ENCODE assay signal across 30 cellular contexts in the genomic region with DNA sequence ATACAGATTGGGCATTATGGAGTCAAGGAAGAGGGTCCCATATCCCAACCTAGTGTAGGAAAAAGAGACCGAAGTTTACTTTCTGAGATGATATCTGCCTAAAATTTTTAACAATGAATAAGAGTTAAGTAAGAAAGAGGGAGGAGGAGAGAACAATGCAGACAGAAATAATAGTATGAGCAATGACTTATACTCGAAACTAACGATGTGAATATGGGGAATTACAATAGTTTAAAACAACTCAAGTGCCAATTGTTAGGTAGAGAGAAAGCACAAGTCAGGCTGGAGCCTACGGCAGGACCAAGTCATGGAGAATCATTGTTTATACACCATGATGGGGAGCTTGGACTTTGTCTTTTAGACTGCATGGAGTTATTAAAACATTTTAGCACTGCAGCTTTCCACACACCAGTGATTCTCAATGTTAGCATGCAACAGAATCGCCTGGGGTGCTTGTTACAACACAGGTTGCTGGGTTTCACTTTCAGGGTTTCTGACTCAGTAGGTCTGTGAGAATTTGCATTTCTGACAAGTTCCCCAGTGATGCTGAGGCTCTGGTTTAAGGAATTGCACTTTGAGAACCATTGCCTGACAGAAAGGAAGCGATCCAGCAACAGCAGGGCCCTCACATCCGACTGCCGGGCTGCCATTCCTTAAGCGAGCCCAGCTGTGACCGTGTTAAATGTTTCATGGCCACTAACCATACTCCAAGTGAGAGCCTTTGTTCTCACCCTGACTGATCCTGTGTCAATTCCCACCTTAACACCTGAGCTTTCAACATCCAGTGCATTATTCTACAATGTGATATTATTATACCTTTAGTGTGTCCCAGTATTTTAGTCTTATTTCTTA.
DNase-seq lines count a peak whose midpoint lies in the region; ATAC-seq, FAIRE-seq and TF ChIP-seq lines count a peak whose summit lies in the region.
"Had no signal": no experiment of that assay in that cellular context is flagged by ENCODE, and none has a peak within 500 bp of the region (broad histone marks: within the 10 kb centered on the region; RNA-seq: fewer than 3 reads in every experiment).

No MANE protein-coding gene starts in this region.

- H3K4me3 ChIP-seq in H1 (ENCODE audit: extremely low read depth in 1 of 4, insufficient read depth in 2 of 4, low read depth in 3 of 4, low read length in 4 of 4), result no peak overlapping the region
- H3K4me3 ChIP-seq: BLaER1, heart right ventricle had no signal

- no peak for TF ChIP-seq RAD21 in H1 (IDR thresholded peaks at IDR 0.05 in 1 of 2, conservative IDR thresholded peaks at IDR 0.05 in 1 of 2; ENCODE audit: low read depth in 2 of 2, low read length in 2 of 2)

- no peak for DNase-seq in H1 (ENCODE audit: low read depth in 1 of 2, low spot score in 2 of 2)
- DNase-seq in renal cortical epithelial cell (ENCODE audit: low read depth), result peak; percentile 26
- no peak for DNase-seq in stimulated activated CD4-positive, alpha-beta T cell treated with anti-CD3 and anti-CD28 coated beads, Interleukin-4, amount 100 ng/mL, for 4 hours
- DNase-seq in NCI-H1105 treated with DMSO at 0.1 percent for 48 hours (lab: John Stamatoyannopoulos, UW), result no peak
- DNase-seq: activated effector memory CD4-positive, alpha-beta T cell treated with anti-CD3 and anti-CD28 coated beads, Interleukin-2, amount 50 U/mL, for 16 hours; activated naive CD8-positive, alpha-beta T cell treated with anti-CD3 and anti-CD28 coated beads, Interleukin-2, amount 10 ng/mL, durations not matched to agents 7 days and 5 days; caudate nucleus; cortex of kidney; effector memory CD8-positive, alpha-beta T cell; H9; heart right ventricle; IMR-90; left colon; NCI-H1105; NCI-H2081; NCI-H226; NCI-H774; OCI-M1; SK-N-SH; stimulated activated CD4-positive, alpha-beta T cell treated with anti-CD3 and anti-CD28 coated beads, Interleukin-15, amount 100 ng/mL, for 24 hours; stimulated activated naive CD4-positive, alpha-beta T cell treated with Interleukin-2 at 50 U/mL for 16 hours; T-helper 2 cell had no signal

- H3K4me1 ChIP-seq in H1 (replicated peaks in 1 of 4; ENCODE audit: control insufficient read depth in 3 of 4, insufficient read depth in 4 of 4, low read length in 3 of 4), result peaks cover 0 to 4% (median 1%) of the 10 kb centered on the region in 4 experiments; a peak in 2 of 7 replicates
- H3K4me1 ChIP-seq: foreskin keratinocyte, heart right ventricle had no signal

- H3K56ac ChIP-seq in H1 (replicated peaks; ENCODE audit: insufficient read length, low read depth, low read length), result no peak overlapping the region

- TF ChIP-seq CTCF in H1 (IDR thresholded peaks at IDR 0.05; ENCODE audit: control extremely low read depth in 1 of 3, insufficient read depth in 1 of 3, low read depth in 1 of 3, low read length in 3 of 3), result no peak

- no peaks in the 10 kb centered on the region for H3K79me2 ChIP-seq in H1 (ENCODE audit: control insufficient read depth in 1 of 2, insufficient read depth in 2 of 2, low read length in 2 of 2)

- H3K9me3 ChIP-seq in H1 (ENCODE audit: insufficient read depth in 2 of 2, low read depth in 1 of 2, low read length in 1 of 2), result no peaks in the 10 kb centered on the region

- no peak overlapping the region for H2BK20ac ChIP-seq in H1 (ENCODE audit: low read length)

- H3K23ac ChIP-seq in H1 (ENCODE audit: insufficient read length), result no peak overlapping the region

- ATAC-seq in GM19395 (IDR thresholded peaks at IDR 0.05; ENCODE audit: unreplicated experiment), result peak; percentile 62
- peak; percentile 72 for ATAC-seq in HG03432 (IDR thresholded peaks at IDR 0.05; ENCODE audit: unreplicated experiment)
- no peak for ATAC-seq in GM21367 (IDR thresholded peaks at IDR 0.05; ENCODE audit: unreplicated experiment)
- no peak for ATAC-seq in HG03469 (IDR thresholded peaks at IDR 0.05; ENCODE audit: unreplicated experiment)
- ATAC-seq: effector memory CD8-positive, alpha-beta T cell; esophagus mucosa; foreskin keratinocyte; heart right ventricle; left colon had no signal

- no peaks in the 10 kb centered on the region for H3K79me1 ChIP-seq in H1 (ENCODE audit: low read depth, low read length)

- H3K14ac ChIP-seq in H1 (ENCODE audit: insufficient read length), result no peak overlapping the region

- H3K4me2 ChIP-seq in H1 (ENCODE audit: insufficient read depth in 1 of 2, low read depth in 2 of 2, low read length in 2 of 2), result no peak overlapping the region
- H3K4me2 ChIP-seq: BLaER1, SK-N-SH had no signal

- POLR2A ChIA-PET in H1 (lab: Charles Lee; ENCODE audit: partially characterized antibody), result no interaction called here

- no peak overlapping the region for H2BK15ac ChIP-seq in H1 (ENCODE audit: low read length)

- H3K9ac ChIP-seq in H1 (replicated peaks in 1 of 4; ENCODE audit: extremely low read depth in 1 of 4, low read depth in 3 of 4, low read length in 3 of 4), result no peak overlapping the region
- H3K9ac ChIP-seq: BLaER1, SK-N-SH had no signal

- no peaks in the 10 kb centered on the region for H3K27me3 ChIP-seq in H1 (replicated peaks in 1 of 4; ENCODE audit: control insufficient read depth in 3 of 4, extremely low read depth in 1 of 4, insufficient read depth in 3 of 4, low read length in 3 of 4)
- H3K27me3 ChIP-seq: BLaER1, foreskin keratinocyte, heart right ventricle had no signal

- WGBS in H1 (ENCODE audit: extremely low coverage in 1 of 2, insufficient coverage in 1 of 2, insufficient read length in 1 of 2, insufficient replicate concordance in 2 of 2, low coverage in 1 of 2, low lambda C conversion rate in 2 of 2, missing lambda C conversion rate in 1 of 2), 2 experiments, result 89% methylated on average over 10 of the region's 10 CpGs; no CpG with 5 or more reads in 1 of the 2 experiments

- no peak overlapping the region for H3K18ac ChIP-seq in H1 (ENCODE audit: extremely low read depth, low read length)

- H4K20me1 ChIP-seq in H1 (replicated peaks in 1 of 2; ENCODE audit: control insufficient read depth in 1 of 2, insufficient read depth in 2 of 2, low read length in 2 of 2), result no peaks in the 10 kb centered on the region
- H4K20me1 ChIP-seq: BLaER1 had no signal

- H3K23me2 ChIP-seq in H1 (ENCODE audit: low read depth, low read length), result no peaks in the 10 kb centered on the region

- no peak overlapping the region for H2BK12ac ChIP-seq in H1 (ENCODE audit: low read depth, low read length)

- CTCF ChIA-PET in H1 (lab: Charles Lee; ENCODE audit: partially characterized antibody), result no interaction called here

- FAIRE-seq in H1 (lab: Jason Lieb, UNC), result no peak
- FAIRE-seq: astrocyte had no signal

- no peak for TF ChIP-seq EP300 in H1 (IDR thresholded peaks at IDR 0.05; ENCODE audit: borderline replicate concordance in 1 of 2, low read depth in 2 of 2, low read length in 2 of 2)

- H4K91ac ChIP-seq in H1 (replicated peaks; ENCODE audit: insufficient read length, low read length), result no peak overlapping the region

- peak overlapping the region; percentile 82; the same call in 1 of the 2 replicates for H2AFZ ChIP-seq in H1 (ENCODE audit: low read length)

- H3K4ac ChIP-seq in H1 (replicated peaks; ENCODE audit: insufficient read length, low read depth, low read length), result no peak overlapping the region

- no peak overlapping the region for H4K5ac ChIP-seq in H1 (ENCODE audit: insufficient read length, low read depth, low read length)

- no peak overlapping the region for H3K27ac ChIP-seq in H1 (ENCODE audit: low read depth, low read length)
- H3K27ac ChIP-seq: BLaER1, foreskin keratinocyte, heart right ventricle had no signal

- no peak overlapping the region for H2BK120ac ChIP-seq in H1 (replicated peaks; ENCODE audit: low read depth, low read length)

- H3K36me3 ChIP-seq in H1 (ENCODE audit: control insufficient read depth in 2 of 4, insufficient read depth in 4 of 4, low read length in 3 of 4), result no peaks in the 10 kb centered on the region
- H3K36me3 ChIP-seq: BLaER1, heart right ventricle had no signal

- no peak for TF ChIP-seq POLR2A in H1 (IDR thresholded peaks at IDR 0.05; ENCODE audit: control extremely low read depth in 1 of 2, low read depth in 2 of 2, low read length in 2 of 2)

- no peak overlapping the region for H2BK5ac ChIP-seq in H1 (ENCODE audit: low read depth, low read length)

- no peak overlapping the region for H2AK5ac ChIP-seq in H1 (ENCODE audit: low read depth, low read length)

- H4K8ac ChIP-seq in H1 (ENCODE audit: extremely low read depth, insufficient read depth, low read length), result no peak overlapping the region

TF ChIP-seq in H1, 55 proteins besides CTCF, POLR2A, EP300 and RAD21:
- TF ChIP-seq MAFK (IDR thresholded peaks at IDR 0.05; ENCODE audit: low read depth, low read length), result no peak
- TF ChIP-seq JUND (IDR thresholded peaks at IDR 0.05; ENCODE audit: low read length), result no peak
- TF ChIP-seq SIRT6 (IDR thresholded peaks at IDR 0.05; ENCODE audit: low read length), result no peak
- TF ChIP-seq KDM1A (IDR thresholded peaks at IDR 0.05; ENCODE audit: borderline replicate concordance, low read length), result no peak
- TF ChIP-seq YY1 (IDR thresholded peaks at IDR 0.05; ENCODE audit: low read depth, low read length), result no peak
- TF ChIP-seq CHD1 (IDR thresholded peaks at IDR 0.05; ENCODE audit: low read depth, low read length), result no peak
- no peak for TF ChIP-seq ASH2L (IDR thresholded peaks at IDR 0.05; ENCODE audit: low read length)

Comparison
In these comparisons a context has a peak if more than half of its experiments do, and no peak if none do; other contexts are left out.
1. ATAC-seq: peak in GM19395 (single experiment) and HG03432 (single experiment); none in GM21367 (single experiment) and HG03469 (single experiment).